Comparison of ENCODE assay signal across 15 cellular contexts in genomic region chr5:124235031-124235562, GRCh38.
"Had no signal": no experiment of that assay in that cellular context is flagged by ENCODE, and none has a peak within 500 bp of the region (broad histone marks: within the 10 kb centered on the region; RNA-seq: fewer than 3 reads in every experiment).

No MANE protein-coding gene starts in this region.

- H3K4me3 Mint-ChIP-seq: activated naive CD8-positive, alpha-beta T cell treated with anti-CD3 and anti-CD28 coated beads for 36 hours; activated T-helper 1 cell treated with anti-CD3 and anti-CD28 coated beads, Interleukin-12 subunit alpha, Interleukin-12 subunit beta, Interleukin-2, Interleukin-4 antibody, amounts not matched to agents 30 ng/mL and 10 ng/mL and 1 ng/mL, durations not matched to agents 14 hours and 24 hours and 36 hours; naive B cell; stimulated activated naive B cell treated with anti-CD40 and anti-IgM and Interleukin-4, amounts not matched to agents 10 μg/mL and 1 μg/mL and 100 μg/mL, for 72 hours; type B pancreatic cell had no signal

- H3K4me3 ChIP-seq: SJSA1 had no signal

- DNase-seq: activated CD4-positive, alpha-beta T cell treated with anti-CD3 and anti-CD28 coated beads, Interleukin-2, amount 50 U/mL, for 1 hour; activated CD8-positive, alpha-beta memory T cell treated with anti-CD3 and anti-CD28 coated beads for 24 hours; activated naive CD8-positive, alpha-beta T cell treated with anti-CD3 and anti-CD28 coated beads for 36 hours; brain microvascular endothelial cell; cerebellar nuclear complex; dermis blood vessel endothelial cell; foreskin melanocyte; naive B cell; retina; stimulated activated naive B cell treated with anti-CD40 and anti-IgM and Interleukin-4, amounts not matched to agents 10 μg/mL and 1 μg/mL and 100 μg/mL, for 72 hours had no signal

- H3K4me1 Mint-ChIP-seq: activated naive CD8-positive, alpha-beta T cell treated with anti-CD3 and anti-CD28 coated beads for 36 hours had no signal

- H3K9me3 ChIP-seq: neutrophil, SJSA1 had no signal

- H3K4me1 ChIP-seq: SJSA1 had no signal

- ATAC-seq: stimulated activated naive B cell treated with anti-CD40 and anti-IgM and Interleukin-4, amounts not matched to agents 10 μg/mL and 1 μg/mL and 100 μg/mL, for 72 hours had no signal

- H3K36me3 ChIP-seq: brain microvascular endothelial cell, neutrophil, SJSA1 had no signal

- H3K36me3 Mint-ChIP-seq: activated naive CD8-positive, alpha-beta T cell treated with anti-CD3 and anti-CD28 coated beads for 36 hours; stimulated activated naive B cell treated with anti-CD40 and anti-IgM and Interleukin-4, amounts not matched to agents 10 μg/mL and 1 μg/mL and 100 μg/mL, for 72 hours had no signal

- H3K27me3 ChIP-seq: brain microvascular endothelial cell, neutrophil, SJSA1 had no signal

- H3K27ac ChIP-seq: brain microvascular endothelial cell, epithelial cell of prostate, neutrophil, SJSA1 had no signal

- H3K27ac Mint-ChIP-seq: activated naive CD8-positive, alpha-beta T cell treated with anti-CD3 and anti-CD28 coated beads for 36 hours; activated T-helper 1 cell treated with anti-CD3 and anti-CD28 coated beads, Interleukin-12 subunit alpha, Interleukin-12 subunit beta, Interleukin-2, Interleukin-4 antibody, amounts not matched to agents 30 ng/mL and 10 ng/mL and 1 ng/mL, durations not matched to agents 14 hours and 24 hours and 36 hours; naive B cell; stimulated activated naive B cell treated with anti-CD40 and anti-IgM and Interleukin-4, amounts not matched to agents 10 μg/mL and 1 μg/mL and 100 μg/mL, for 72 hours had no signal

- H3K9me3 Mint-ChIP-seq: type B pancreatic cell had no signal

- H3K27me3 Mint-ChIP-seq: stimulated activated naive B cell treated with anti-CD40 and anti-IgM and Interleukin-4, amounts not matched to agents 10 μg/mL and 1 μg/mL and 100 μg/mL, for 72 hours had no signal
